20 cellular contexts compared by ENCODE assay signal in the genomic region with DNA sequence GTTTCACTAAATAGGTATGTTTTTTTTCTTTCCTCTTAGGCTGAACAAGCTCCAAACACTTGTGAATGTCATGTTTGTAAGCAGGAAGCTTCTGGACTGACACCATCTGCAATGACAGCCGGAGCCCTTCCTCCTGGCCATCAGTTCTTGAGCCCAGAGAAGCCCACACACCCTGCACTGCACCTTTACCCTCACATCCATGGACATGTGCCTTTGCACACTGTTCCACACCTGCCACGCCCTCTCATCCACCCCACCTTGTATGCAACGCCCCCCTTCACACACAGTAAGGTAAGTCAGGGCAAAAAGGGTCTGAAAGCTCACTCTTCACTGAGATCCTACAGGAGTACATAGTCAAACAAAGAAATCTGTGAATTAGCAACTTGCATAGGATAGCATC.
A peak's percentile ranks its signal among the peaks of the same experiment; 100 is the strongest.
DNase-seq lines count a peak whose midpoint lies in the region; ATAC-seq and TF ChIP-seq lines count a peak whose summit lies in the region.
"Had no signal": no experiment of that assay in that cellular context is flagged by ENCODE, and none has a peak within 500 bp of the region (broad histone marks: within the 10 kb centered on the region; RNA-seq: fewer than 3 reads in every experiment).

No MANE protein-coding gene starts in this region.

- ATAC-seq in CD4-positive, CD25-positive, alpha-beta regulatory T cell (ENCODE audit: low read depth in 2 of 2): no peak
- no peak for ATAC-seq in GM18873 (IDR thresholded peaks at IDR 0.05; ENCODE audit: low FRiP score, unreplicated experiment)
- ATAC-seq: heart left ventricle had no signal

- no peak for TF ChIP-seq POLR2A in tibial nerve (IDR thresholded peaks at IDR 0.05)

- DNase-seq in CD4-positive, CD25-positive, alpha-beta regulatory T cell: no peak
- DNase-seq in HFFc6 (no peak), caudate nucleus (lab: John Stamatoyannopoulos, UW) (no peak), neural crest cell (ENCODE audit: low read depth, low spot score) (no peak), KBM-7 (no peak), SW 1271 (lab: John Stamatoyannopoulos, UW) (no peak), tibial nerve (ENCODE audit: low spot score in 2 of 2) (no peak)
- DNase-seq: activated CD4-positive, alpha-beta T cell treated with anti-CD3 and anti-CD28 coated beads for 48 hours; activated naive CD4-positive, alpha-beta T cell treated with Interleukin-2 at 50 U/mL for 16 hours; GOT3; heart left ventricle; NCI-H1417 treated with DMSO at 0.1 percent for 48 hours; NCI-H2171 treated with DMSO at 0.1 percent for 48 hours; sigmoid colon; stimulated activated naive CD4-positive, alpha-beta T cell treated with Interleukin-2 at 50 U/mL for 16 hours; T1000; upper lobe of left lung had no signal

- H3K27ac ChIP-seq in CD4-positive, CD25-positive, alpha-beta regulatory T cell (ENCODE audit: insufficient read depth, low read length, poor library complexity, severe bottlenecking): no peak overlapping the region
- H3K27ac ChIP-seq in caudate nucleus (ENCODE audit: low read depth, low read length) (peak overlapping the region; percentile 6), tibial nerve (no peak overlapping the region)
- H3K27ac ChIP-seq: heart left ventricle, parathyroid adenoma, PC-9, upper lobe of left lung had no signal

- H3K27me3 Mint-ChIP-seq in CD4-positive, CD25-positive, alpha-beta regulatory T cell: no peaks in the 10 kb centered on the region
- H3K27me3 Mint-ChIP-seq in HFFc6 (ENCODE audit: insufficient read depth) (peaks cover 4% of the 10 kb centered on the region), neural crest cell (ENCODE audit: low read depth) (no peaks in the 10 kb centered on the region)

- H3K9me3 Mint-ChIP-seq in CD4-positive, CD25-positive, alpha-beta regulatory T cell: no peaks in the 10 kb centered on the region
- H3K9me3 Mint-ChIP-seq in HFFc6 (no peaks in the 10 kb centered on the region), neural crest cell (peaks cover 3% of the 10 kb centered on the region)

- no peaks in the 10 kb centered on the region for H3K9me3 ChIP-seq in CD4-positive, CD25-positive, alpha-beta regulatory T cell (ENCODE audit: control insufficient read depth in 2 of 2, low read length in 2 of 2)
- no peaks in the 10 kb centered on the region for H3K9me3 ChIP-seq in tibial nerve
- H3K9me3 ChIP-seq: heart left ventricle, sigmoid colon, upper lobe of left lung had no signal

- no peak overlapping the region for H3K4me3 ChIP-seq in CD4-positive, CD25-positive, alpha-beta regulatory T cell (ENCODE audit: low read depth, low read length)
- H3K4me3 ChIP-seq in tibial nerve: no peak overlapping the region
- H3K4me3 ChIP-seq: heart left ventricle, PC-9, sigmoid colon, upper lobe of left lung had no signal

- TF ChIP-seq CTCF in HFFc6 (IDR thresholded peaks at IDR 0.05): no peak
- TF ChIP-seq CTCF in neural crest cell (conservative IDR thresholded peaks at IDR 0.05): no peak
- TF ChIP-seq CTCF in tibial nerve (IDR thresholded peaks at IDR 0.05): no peak

- peak overlapping the region in 2 of 3 donors; percentile 21 to 53 for H3K27ac Mint-ChIP-seq in CD4-positive, CD25-positive, alpha-beta regulatory T cell
- H3K27ac Mint-ChIP-seq in HFFc6 (peak overlapping the region; percentile 8), neural crest cell (ENCODE audit: unreplicated experiment) (peak overlapping the region; percentile 93)

- no peak overlapping the region for H3K4me3 Mint-ChIP-seq in CD4-positive, CD25-positive, alpha-beta regulatory T cell
- H3K4me3 Mint-ChIP-seq in HFFc6 (no peak overlapping the region), neural crest cell (peak overlapping the region; percentile 31)

- TF ChIP-seq EP300 in tibial nerve (IDR thresholded peaks at IDR 0.05): no peak

- in situ Hi-C loops in KBM-7 (cut with MboI; ENCODE audit: low pct_unique_long_range_greater_than_20kb, low sequenced_read_pairs): no loop called here

- peaks cover 40% of the 10 kb centered on the region for H3K36me3 Mint-ChIP-seq in CD4-positive, CD25-positive, alpha-beta regulatory T cell
- peaks cover 53% of the 10 kb centered on the region for H3K36me3 Mint-ChIP-seq in HFFc6 (ENCODE audit: low read depth)
- peaks cover 20% of the 10 kb centered on the region for H3K36me3 Mint-ChIP-seq in neural crest cell (ENCODE audit: low read depth)

- 87 to 92% methylated on average over 3 of the region's 3 CpGs for WGBS in tibial nerve, 2 donors

- H3K27me3 ChIP-seq in CD4-positive, CD25-positive, alpha-beta regulatory T cell (ENCODE audit: control insufficient read depth, insufficient read depth, low read length): no peaks in the 10 kb centered on the region
- H3K27me3 ChIP-seq in tibial nerve: no peaks in the 10 kb centered on the region
- H3K27me3 ChIP-seq: heart left ventricle, sigmoid colon, upper lobe of left lung had no signal

- peaks cover 58% of the 10 kb centered on the region for H3K36me3 ChIP-seq in CD4-positive, CD25-positive, alpha-beta regulatory T cell (ENCODE audit: control insufficient read depth, insufficient read depth, low read length)
- peaks cover 0 to 67% (median 8%) of the 10 kb centered on the region in 3 donors for H3K36me3 ChIP-seq in tibial nerve

- H3K4me1 ChIP-seq in CD4-positive, CD25-positive, alpha-beta regulatory T cell (ENCODE audit: control insufficient read depth, insufficient read depth, low read length, poor library complexity, severe bottlenecking): peaks cover 6% of the 10 kb centered on the region
- H3K4me1 ChIP-seq in tibial nerve: peaks cover 0 to 21% (median 7%) of the 10 kb centered on the region in 4 donors
- H3K4me1 ChIP-seq: parathyroid adenoma had no signal

- peaks cover 6 to 14% (median 12%) of the 10 kb centered on the region in 4 donors for H3K4me1 Mint-ChIP-seq in CD4-positive, CD25-positive, alpha-beta regulatory T cell
- H3K4me1 Mint-ChIP-seq in HFFc6 (ENCODE audit: low read depth) (peaks cover 27% of the 10 kb centered on the region), neural crest cell (peaks cover 34% of the 10 kb centered on the region)

Comparison
In these comparisons a context has a peak if more than half of its experiments do, and no peak if none do; other contexts are left out.
1. H3K27ac Mint-ChIP-seq: peak in every context shown above with its lines; median percentile 93 in neural crest cell; 37 in CD4-positive, CD25-positive, alpha-beta regulatory T cell; 8 in HFFc6.